20 cellular contexts compared by ENCODE assay signal in the genomic region with DNA sequence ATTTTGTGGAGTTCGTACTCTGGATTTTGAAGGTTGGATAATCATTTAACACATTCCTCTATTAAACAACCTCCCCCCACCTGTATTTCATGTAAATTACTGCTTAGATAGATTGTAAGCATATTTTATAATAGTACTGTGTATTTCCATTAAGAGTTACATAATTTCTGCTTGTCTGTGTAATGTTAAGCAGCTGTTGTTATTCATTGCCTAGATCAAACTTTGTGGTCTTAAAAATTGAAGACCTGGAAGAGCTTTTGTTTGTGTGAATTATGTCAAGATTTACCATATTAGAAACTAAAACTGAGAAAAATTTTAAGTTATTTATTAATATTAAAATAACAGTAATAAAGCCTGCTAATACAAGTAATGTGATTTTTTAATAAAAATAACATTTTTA. TPM values are rescaled to one million over a fixed set of nuclear protein-coding genes. Genes with fewer than 3 reads are reported as not detected.
DNase-seq lines count a peak whose midpoint lies in the region; ATAC-seq, FAIRE-seq and TF ChIP-seq lines count a peak whose summit lies in the region.
"Had no signal": no experiment of that assay in that cellular context is flagged by ENCODE, and none has a peak within 500 bp of the region (broad histone marks: within the 10 kb centered on the region; RNA-seq: fewer than 3 reads in every experiment).

No MANE protein-coding gene starts in this region.

- H3T11ph ChIP-seq in H9 (ENCODE audit: low read length), result no peak overlapping the region

- H3K4ac ChIP-seq in H9 (ENCODE audit: low read depth, low read length), result no peak overlapping the region

- no peak overlapping the region for H2BK120ac ChIP-seq in H9 (ENCODE audit: low read depth, low read length, poor library complexity, severe bottlenecking)

- H3F3A ChIP-seq in SU-DHL-6 (ENCODE audit: insufficient read depth), result peaks cover 10% of the 10 kb centered on the region

- no peak overlapping the region for H3K9ac ChIP-seq in SU-DHL-6 (ENCODE audit: low read length)
- no peak overlapping the region for H3K9ac ChIP-seq in kidney (ENCODE audit: low read length in 2 of 2)
- no peak overlapping the region for H3K9ac ChIP-seq in H9 (ENCODE audit: extremely low read depth, insufficient read length, low read length)
- H3K9ac ChIP-seq: BLaER1, GM23248 had no signal

- no peaks in the 10 kb centered on the region for H3K27me3 ChIP-seq in CD8-positive, alpha-beta T cell (ENCODE audit: insufficient read depth, low read length)
- H3K27me3 ChIP-seq in SU-DHL-6 (ENCODE audit: low read length) (no peaks in the 10 kb centered on the region), sigmoid colon (no peaks in the 10 kb centered on the region), H9 (ENCODE audit: insufficient read depth, low read length) (no peaks in the 10 kb centered on the region)
- H3K27me3 ChIP-seq: BLaER1 had no signal

- no peaks in the 10 kb centered on the region for H3K36me3 ChIP-seq in CD8-positive, alpha-beta T cell (ENCODE audit: insufficient read depth, low read length)
- H3K36me3 ChIP-seq in SU-DHL-6 (ENCODE audit: low read length) (peaks cover 4% of the 10 kb centered on the region; the same call in 1 of the 2 replicates), kidney (ENCODE audit: control insufficient read depth in 1 of 2, insufficient read depth in 2 of 2, low read length in 2 of 2) (no peaks in the 10 kb centered on the region), sigmoid colon (no peaks in the 10 kb centered on the region)

- TF ChIP-seq CTCF in CD8-positive, alpha-beta T cell (IDR thresholded peaks at IDR 0.05), result no peak
- no peak for TF ChIP-seq CTCF in SU-DHL-6 (IDR thresholded peaks at IDR 0.05; ENCODE audit: insufficient read depth, low read length, poor library complexity, severe bottlenecking)
- no peak for TF ChIP-seq CTCF in kidney (IDR thresholded peaks at IDR 0.05; ENCODE audit: borderline replicate concordance, extremely low read depth, insufficient read depth)
- TF ChIP-seq CTCF in sigmoid colon (IDR thresholded peaks at IDR 0.05), result no peak
- no peak for TF ChIP-seq CTCF in H9 (conservative IDR thresholded peaks at IDR 0.05)

- no peak overlapping the region for H3K23ac ChIP-seq in H9 (ENCODE audit: insufficient read length, low read depth, low read length)

- no peak for ATAC-seq in CD8-positive, alpha-beta T cell
- ATAC-seq in HG03045 (IDR thresholded peaks at IDR 0.05; ENCODE audit: unreplicated experiment), result no peak

- 86 to 92% methylated on average over 1 of the region's 1 CpG for WGBS in sigmoid colon, 2 donors
- WGBS in H9 (ENCODE audit: extremely low coverage, insufficient read length, low lambda C conversion rate), result no CpG with 5 or more reads among the region's 1 CpG

- H2BK5ac ChIP-seq in H9 (ENCODE audit: insufficient read length, low read length), result no peak overlapping the region

- no peak overlapping the region for H4K5ac ChIP-seq in H9 (ENCODE audit: insufficient read length, low read depth, low read length)

- no peak overlapping the region for H3K4me3 Mint-ChIP-seq in CD8-positive, alpha-beta T cell
- no peak overlapping the region for H3K4me3 Mint-ChIP-seq in H9

- peaks cover 79% of the 10 kb centered on the region for H3K4me1 Mint-ChIP-seq in CD8-positive, alpha-beta T cell (ENCODE audit: low read depth)
- H3K4me1 Mint-ChIP-seq in H9, result peaks cover 32 to 45% of the 10 kb centered on the region in 2 experiments

- no peak for DNase-seq in CD8-positive, alpha-beta T cell
- DNase-seq in kidney (no peak), sigmoid colon (no peak), T-helper 1 cell (no peak), H9 (no peak)
- DNase-seq: CD4-positive, alpha-beta memory T cell; GM23248; IMR-90; MV-4-11; NCI-H1105 treated with DMSO at 0.1 percent for 48 hours; NCI-H1694; NCI-H2081; NCI-H2171 treated with DMSO at 0.1 percent for 48 hours; NCI-H524 treated with DMSO at 0.1 percent for 48 hours; Right ventricle myocardium superior had no signal

- CTCF ChIA-PET in CD8-positive, alpha-beta T cell (lab: Charles Lee), result no interaction called here

- POLR2A ChIA-PET in CD8-positive, alpha-beta T cell (lab: Charles Lee), result interaction anchor here (3.2 kb wide), 1 partner anchor 12 kb away, joined by 15 read pairs; a partner anchor contains a TSS

- intact Hi-C loops in CD8-positive, alpha-beta T cell (cut with DNase I, micrococcal nuclease), result no loop called here
- intact Hi-C loops in kidney (cut with DNase I) (no loop called here), sigmoid colon (cut with DNase I) (no loop called here)

- H3K18ac ChIP-seq in H9 (ENCODE audit: insufficient read length, low read depth, low read length), result no peak overlapping the region

- H3K79me1 ChIP-seq in H9 (ENCODE audit: insufficient read depth, low read depth, low read length, poor library complexity, severe bottlenecking), result no peaks in the 10 kb centered on the region

- H3K4me3 ChIP-seq in CD8-positive, alpha-beta T cell (ENCODE audit: low read depth, low read length), result no peak overlapping the region
- H3K4me3 ChIP-seq in SU-DHL-6 (ENCODE audit: insufficient read depth, low read length, poor library complexity, severe bottlenecking) (no peak overlapping the region), kidney (ENCODE audit: low read length in 2 of 2) (no peak overlapping the region), sigmoid colon (no peak overlapping the region)
- H3K4me3 ChIP-seq: BLaER1, GM23248, HAP-1 had no signal

- H3K56ac ChIP-seq in H9 (ENCODE audit: insufficient read length, low read depth, low read length), result no peak overlapping the region

- no peak for TF ChIP-seq EP300 in sigmoid colon (IDR thresholded peaks at IDR 0.05)

- FAIRE-seq in kidney (lab: Jason Lieb, UNC), result peak; percentile 11
- FAIRE-seq: GM18507 had no signal

- no peak for TF ChIP-seq POLR2A in sigmoid colon (IDR thresholded peaks at IDR 0.05)

- no peaks in the 10 kb centered on the region for H3K23me2 ChIP-seq in H9 (ENCODE audit: insufficient read length, low read depth, low read length, poor library complexity, severe bottlenecking)

- H3K36me3 Mint-ChIP-seq in CD8-positive, alpha-beta T cell, result peaks cover 12% of the 10 kb centered on the region
- peaks cover 4 to 20% (median 16%) of the 10 kb centered on the region in 3 experiments; a peak in 5 of 7 replicates for H3K36me3 Mint-ChIP-seq in H9 (ENCODE audit: insufficient read depth in 1 of 3, low read depth in 3 of 3)

- no peak overlapping the region for H3K14ac ChIP-seq in H9 (ENCODE audit: insufficient read depth, low read length)

- H3K4me2 ChIP-seq in SU-DHL-6 (ENCODE audit: low read depth, low read length, poor library complexity, severe bottlenecking) (peak overlapping the region; percentile 9), H9 (ENCODE audit: insufficient read depth, insufficient read length, low read length) (no peak overlapping the region)
- H3K4me2 ChIP-seq: BLaER1 had no signal

- peaks cover 3% of the 10 kb centered on the region for H3K9me3 Mint-ChIP-seq in CD8-positive, alpha-beta T cell
- H3K9me3 Mint-ChIP-seq in H9, result peaks cover 0 to 6% of the 10 kb centered on the region in 2 experiments; a peak in 3 of 5 replicates
- H3K9me3 Mint-ChIP-seq: CD4-positive, alpha-beta memory T cell had no signal

- peak overlapping the region; percentile 67 for H3K27ac Mint-ChIP-seq in CD8-positive, alpha-beta T cell
- H3K27ac Mint-ChIP-seq in H9, result no peak overlapping the region

- H3K27me3 Mint-ChIP-seq in CD8-positive, alpha-beta T cell (ENCODE audit: low read depth), result no peaks in the 10 kb centered on the region
- no peaks in the 10 kb centered on the region for H3K27me3 Mint-ChIP-seq in H9 (ENCODE audit: low read depth)
- H3K27me3 Mint-ChIP-seq: CD4-positive, alpha-beta memory T cell had no signal

- H4K20me1 ChIP-seq in SU-DHL-6 (ENCODE audit: low read depth, low read length) (peaks cover 81% of the 10 kb centered on the region), H9 (ENCODE audit: control insufficient read depth, insufficient read depth, insufficient read length) (no peaks in the 10 kb centered on the region)

- no peak overlapping the region for H4K8ac ChIP-seq in H9 (replicated peaks; ENCODE audit: insufficient read length, low read depth, low read length)

- no peak overlapping the region for H3K27ac ChIP-seq in CD8-positive, alpha-beta T cell (ENCODE audit: low read depth, low read length)
- H3K27ac ChIP-seq in SU-DHL-6 (ENCODE audit: low read depth, low read length) (no peak overlapping the region), kidney (ENCODE audit: low read depth in 2 of 2, low read length in 2 of 2) (no peak overlapping the region), sigmoid colon (peak overlapping the region in 3 of 4 donors; percentile 3 to 99 (median 54)), H9 (ENCODE audit: insufficient read length, low read depth, low read length) (no peak overlapping the region)
- H3K27ac ChIP-seq: BLaER1 had no signal

- no peak overlapping the region for H2BK15ac ChIP-seq in H9 (ENCODE audit: low read depth, low read length)

- H3K79me2 ChIP-seq in SU-DHL-6 (ENCODE audit: insufficient read depth, low read length), result peaks cover 100% of the 10 kb centered on the region
- H3K79me2 ChIP-seq in H9 (ENCODE audit: insufficient read depth, low read length), result peaks cover 73% of the 10 kb centered on the region

- H2BK12ac ChIP-seq in H9 (ENCODE audit: insufficient read length, low read depth, low read length), result no peak overlapping the region

- peaks cover 59% of the 10 kb centered on the region for H3K4me1 ChIP-seq in CD8-positive, alpha-beta T cell (ENCODE audit: insufficient read depth, low read length)
- H3K4me1 ChIP-seq in kidney (ENCODE audit: control insufficient read depth in 1 of 2, insufficient read depth in 1 of 2, low read depth in 1 of 2, low read length in 2 of 2) (peaks cover 19 to 23% of the 10 kb centered on the region in 2 donors), sigmoid colon (peaks cover 0 to 96% (median 82%) of the 10 kb centered on the region in 4 donors), H9 (ENCODE audit: insufficient read depth, low read length) (no peaks in the 10 kb centered on the region; the same call in 1 of the 2 replicates)

- H3K9me3 ChIP-seq in CD8-positive, alpha-beta T cell (ENCODE audit: low read length), result no peaks in the 10 kb centered on the region
- no peaks in the 10 kb centered on the region for H3K9me3 ChIP-seq in SU-DHL-6 (ENCODE audit: insufficient read depth, low read length)
- no peaks in the 10 kb centered on the region for H3K9me3 ChIP-seq in kidney (ENCODE audit: control insufficient read depth in 1 of 2, low read length in 2 of 2)
- no peaks in the 10 kb centered on the region for H3K9me3 ChIP-seq in sigmoid colon
- H3K9me3 ChIP-seq in H9 (ENCODE audit: control insufficient read depth, low read depth, low read length), result no peaks in the 10 kb centered on the region
- H3K9me3 ChIP-seq: HAP-1 had no signal

- no peak overlapping the region for H2BK20ac ChIP-seq in H9 (ENCODE audit: low read depth, low read length, poor library complexity, severe bottlenecking)

- H3K9me2 ChIP-seq in SU-DHL-6 (replicated peaks; ENCODE audit: insufficient read depth, low read length), result no peaks in the 10 kb centered on the region

- H2AK5ac ChIP-seq in H9 (ENCODE audit: insufficient read length, low read length), result no peak overlapping the region

- no peak overlapping the region for H4K91ac ChIP-seq in H9 (ENCODE audit: insufficient read length, low read depth, low read length)

- H2AFZ ChIP-seq in SU-DHL-6 (ENCODE audit: low read depth, low read length, severe bottlenecking) (no peak overlapping the region), H9 (ENCODE audit: low read length) (no peak overlapping the region)
- H2AFZ ChIP-seq: GM23248 had no signal

RNA-seq across cellular contexts. Expression of a gene that starts 11.1 kb away (rescaled TPM):
- total RNA-seq in CD8-positive, alpha-beta T cell, result 10 to 100 TPM; 56.7 to 58.9 TPM
- total RNA-seq in kidney, result 112 TPM
- 12.1 TPM for polyA plus RNA-seq in kidney (ENCODE audit: insufficient read depth, low read depth, low replicate concordance)
- total RNA-seq in sigmoid colon, result 100 to 1,000 TPM in 1 of 4 donors, 10 to 100 TPM in 3; 69.9 to 149 (median 72.7) TPM
- polyA plus RNA-seq in sigmoid colon, result 10 to 100 TPM in 2 of 3 donors, 1 to 10 TPM in 1; 8.6 to 44.7 (median 10.2) TPM
- total RNA-seq in H9 (2021), result 185 and 207 TPM in 2 replicates

RNA-seq across cellular contexts. Expression of a gene that starts 45.7 kb away (rescaled TPM):
- total RNA-seq in CD8-positive, alpha-beta T cell, result 10 to 100 TPM; 84.1 to 84.3 TPM
- 44.1 TPM for total RNA-seq in kidney
- 31.9 TPM for polyA plus RNA-seq in kidney (ENCODE audit: insufficient read depth, low read depth, low replicate concordance)
- 10 to 100 TPM; 20.5 to 38.5 (median 36.0) TPM for total RNA-seq in sigmoid colon
- 10 to 100 TPM; 15.6 to 30.9 (median 17.3) TPM for polyA plus RNA-seq in sigmoid colon
- total RNA-seq in H9 (2021), result 57.0 and 58.4 TPM in 2 replicates

Comparison
In these comparisons a context has a peak if more than half of its experiments do, and no peak if none do; other contexts are left out.
1. H3K27ac ChIP-seq: peak in sigmoid colon (3 of 4); none in CD8-positive, alpha-beta T cell (single experiment), SU-DHL-6 (single experiment), kidney (0 of 2) and H9 (single experiment).